13 cellular contexts compared by ENCODE assay signal in genomic region chr19:17795495-17795856, GRCh38. TPM values are rescaled to one million over a fixed set of nuclear protein-coding genes. Genes with fewer than 3 reads are reported as not detected.
A peak's percentile ranks its signal among the peaks of the same experiment; 100 is the strongest.
DNase-seq lines count a peak whose midpoint lies in the region; ATAC-seq, FAIRE-seq and TF ChIP-seq lines count a peak whose summit lies in the region.
"Had no signal": no experiment of that assay in that cellular context is flagged by ENCODE, and none has a peak within 500 bp of the region (broad histone marks: within the 10 kb centered on the region; RNA-seq: fewer than 3 reads in every experiment).

No MANE protein-coding gene starts in this region.

- H3K27ac ChIP-seq in HepG2 (ENCODE audit: extremely low read length, insufficient read depth, low read length) (no peak overlapping the region), adrenal gland (no peak overlapping the region)
- H3K27ac ChIP-seq: tibial artery had no signal

- TF ChIP-seq RAD21 in HepG2 (CRISPR knock-in tag; IDR thresholded peaks at IDR 0.05), result no peak

- H3K27me3 Mint-ChIP-seq in activated T-cell treated with anti-CD3 and anti-CD28 coated beads, Interleukin-2, amount 50 U/mL, for 4 hours (ENCODE audit: low read depth), result peaks cover 7% of the 10 kb centered on the region
- no peaks in the 10 kb centered on the region for H3K27me3 Mint-ChIP-seq in MCF 10A (ENCODE audit: insufficient read depth, unreplicated experiment)
- peaks cover 48% of the 10 kb centered on the region for H3K27me3 Mint-ChIP-seq in type B pancreatic cell

- no peaks in the 10 kb centered on the region for H3K79me2 ChIP-seq in HepG2 (ENCODE audit: insufficient read depth, low read length)

- intact Hi-C loops in MCF 10A (cut with micrococcal nuclease) (no loop called here), HepG2 (cut with micrococcal nuclease; ENCODE audit: unreplicated experiment) (no loop called here), adrenal gland (cut with DNase I) (no loop called here)

- H3K4me1 Mint-ChIP-seq in activated T-cell treated with anti-CD3 and anti-CD28 coated beads, Interleukin-2, amount 50 U/mL, for 4 hours (ENCODE audit: low read depth), result peaks cover 50% of the 10 kb centered on the region
- H3K4me1 Mint-ChIP-seq in MCF 10A (ENCODE audit: insufficient read depth, unreplicated experiment) (peaks cover 18% of the 10 kb centered on the region), type B pancreatic cell (ENCODE audit: unreplicated experiment) (peaks cover 7% of the 10 kb centered on the region)

- POLR2A ChIA-PET in MCF 10A (lab: Yijun Ruan, JAX), result no interaction called here
- POLR2A ChIA-PET in HepG2 (lab: Yijun Ruan, JAX), result interaction anchor here (0.8 to 3.8 kb wide), 9 partner anchors 9 to 429 kb away, joined by 3 to 24 read pairs (median 4); partner anchors contain the start of genes JAK3, MAP1S and RPL18A

- H3K27ac Mint-ChIP-seq in MCF 10A (ENCODE audit: low read depth, unreplicated experiment), result no peak overlapping the region
- no peak overlapping the region for H3K27ac Mint-ChIP-seq in type B pancreatic cell
- H3K27ac Mint-ChIP-seq: activated CD4-positive, alpha-beta memory T cell treated with anti-CD3 and anti-CD28 coated beads, Interleukin-2, amount 10 ng/mL, durations not matched to agents 7 days and 5 days had no signal

- peak overlapping the region; percentile 64 to 79 (median 66) for H3K4me3 ChIP-seq in HepG2 (replicated peaks in 1 of 3; ENCODE audit: insufficient read depth in 1 of 3, low read depth in 2 of 3, low read length in 3 of 3)
- H3K4me3 ChIP-seq in adrenal gland, result no peak overlapping the region

- H3K36me3 ChIP-seq in HepG2 (replicated peaks in 1 of 2; ENCODE audit: control insufficient read depth in 1 of 2, insufficient read depth in 2 of 2, low read length in 2 of 2), result no peaks in the 10 kb centered on the region
- no peaks in the 10 kb centered on the region for H3K36me3 ChIP-seq in adrenal gland (replicated peaks in 1 of 2)
- H3K36me3 ChIP-seq: tibial artery had no signal

- FAIRE-seq in HepG2 (lab: Jason Lieb, UNC), result no peak

- 0% methylated on average over 2 of the region's 14 CpGs for WGBS in HepG2 (ENCODE audit: low lambda C conversion rate)
- 27 to 48% (median 30%) methylated on average over 7 to 14 of the region's 14 CpGs for WGBS in adrenal gland, 4 donors

- no peak overlapping the region for H2AFZ ChIP-seq in HepG2 (ENCODE audit: low read length)

- peak overlapping the region; percentile 70 for H3K9ac ChIP-seq in HepG2 (ENCODE audit: insufficient read depth, low read depth, low read length)

- H3K36me3 Mint-ChIP-seq in activated T-cell treated with anti-CD3 and anti-CD28 coated beads, Interleukin-2, amount 50 U/mL, for 4 hours (ENCODE audit: insufficient read depth), result no peaks in the 10 kb centered on the region
- no peaks in the 10 kb centered on the region for H3K36me3 Mint-ChIP-seq in MCF 10A (ENCODE audit: insufficient read depth, unreplicated experiment)
- H3K36me3 Mint-ChIP-seq in type B pancreatic cell, result no peaks in the 10 kb centered on the region

- H3K9me3 ChIP-seq in HepG2 (ENCODE audit: low read length) (no peaks in the 10 kb centered on the region), adrenal gland (replicated peaks in 1 of 3) (no peaks in the 10 kb centered on the region)
- H3K9me3 ChIP-seq: tibial artery had no signal

- CTCF ChIA-PET in MCF 10A (lab: Yijun Ruan, JAX) (interaction anchor here (0.6 to 3.1 kb wide), 5 partner anchors 11 to 1302 kb away, joined by 3 to 23 read pairs (median 3); no protein-coding TSS in a partner anchor), HepG2 (lab: Yijun Ruan, JAX; ENCODE audit: low intra/inter-chr PET ratio, low total read pairs) (no interaction called here)

- H3K4me3 Mint-ChIP-seq in activated T-cell treated with anti-CD3 and anti-CD28 coated beads, Interleukin-2, amount 50 U/mL, for 4 hours, result peak overlapping the region; percentile 46
- H3K4me3 Mint-ChIP-seq in MCF 10A (ENCODE audit: unreplicated experiment) (peak overlapping the region; percentile 16), type B pancreatic cell (peak overlapping the region; percentile 74)
- H3K4me3 Mint-ChIP-seq: activated CD4-positive, alpha-beta memory T cell treated with anti-CD3 and anti-CD28 coated beads, Interleukin-2, amount 10 ng/mL, durations not matched to agents 7 days and 5 days had no signal

- ATAC-seq in activated T-cell treated with anti-CD3 and anti-CD28 coated beads, Interleukin-2, amount 50 U/mL, for 4 hours, result no peak
- ATAC-seq in HepG2 (no peak), GM21367 (IDR thresholded peaks at IDR 0.05; ENCODE audit: unreplicated experiment) (no peak)

- TF ChIP-seq POLR2A in HepG2 (IDR thresholded peaks at IDR 0.05; ENCODE audit: insufficient read depth in 1 of 2, low read depth in 2 of 2, low read length in 2 of 2) (no peak), adrenal gland (IDR thresholded peaks at IDR 0.05) (no peak)

- H3K9me3 Mint-ChIP-seq in activated T-cell treated with anti-CD3 and anti-CD28 coated beads, Interleukin-2, amount 50 U/mL, for 4 hours, result no peaks in the 10 kb centered on the region
- H3K9me3 Mint-ChIP-seq in MCF 10A (ENCODE audit: unreplicated experiment), result no peaks in the 10 kb centered on the region
- H3K9me3 Mint-ChIP-seq in type B pancreatic cell, result no peaks in the 10 kb centered on the region
- H3K9me3 Mint-ChIP-seq: activated CD4-positive, alpha-beta memory T cell treated with anti-CD3 and anti-CD28 coated beads, Interleukin-2, amount 10 ng/mL, durations not matched to agents 7 days and 5 days had no signal

- in situ Hi-C loops in HepG2 (cut with HindIII; ENCODE audit: extremely low pct_ligation_motif_present, low pct_unique_long_range_greater_than_20kb), result loop anchor here (5.0 kb wide), 1 partner anchor 52 kb away; the partner anchor contains the start of gene JAK3

- TF ChIP-seq EP300 in HepG2 (IDR thresholded peaks at IDR 0.05; ENCODE audit: low read depth in 2 of 2, low read length in 2 of 2) (no peak), HepG2 (CRISPR knock-in tag; IDR thresholded peaks at IDR 0.05; ENCODE audit: borderline replicate concordance) (no peak)

- DNase-seq in activated T-cell treated with anti-CD3 and anti-CD28 coated beads, Interleukin-2, amount 50 U/mL, for 4 hours, result no peak
- DNase-seq in activated T-cell treated with anti-CD3 and anti-CD28 coated beads for 4 hours, result no peak
- no peak for DNase-seq in MCF 10A (ENCODE audit: unreplicated experiment)
- DNase-seq in HepG2 (ENCODE audit: low spot score), result no peak
- no peak for DNase-seq in type B pancreatic cell (ENCODE audit: extremely low spot score, unreplicated experiment)
- no peak for DNase-seq in adrenal gland
- DNase-seq in NCI-H2029 treated with DMSO at 0.1 percent for 48 hours (lab: John Stamatoyannopoulos, UW), result no peak
- DNase-seq: activated CD4-positive, alpha-beta memory T cell treated with anti-CD3 and anti-CD28 coated beads, Interleukin-2, amount 10 ng/mL, durations not matched to agents 7 days and 5 days; NCI-H187 treated with DMSO at 0.1 percent for 48 hours; retina; tibial artery had no signal

- BruUV-seq in MCF 10A (replicated peaks; lab: Mats Ljungman, UMichigan) (no TSS peak), HepG2 (replicated peaks; lab: Mats Ljungman, UMichigan) (no TSS peak)

- no peak for TF ChIP-seq CTCF in MCF 10A (IDR thresholded peaks at IDR 0.05; ENCODE audit: unreplicated experiment)
- no peak for TF ChIP-seq CTCF in HepG2 (CRISPR knock-in tag; IDR thresholded peaks at IDR 0.05)
- TF ChIP-seq CTCF in type B pancreatic cell (conservative IDR thresholded peaks at IDR 0.05), result no peak
- TF ChIP-seq CTCF in adrenal gland (IDR thresholded peaks at IDR 0.05), result no peak

- peaks cover 0 to 15% of the 10 kb centered on the region in 2 experiments; a peak in 1 of 5 replicates for H3K27me3 ChIP-seq in HepG2 (ENCODE audit: control insufficient read depth in 1 of 2, insufficient read depth in 2 of 2, low read length in 2 of 2)
- H3K27me3 ChIP-seq in adrenal gland, result peaks cover 36% of the 10 kb centered on the region

- no peaks in the 10 kb centered on the region for H4K20me1 ChIP-seq in HepG2 (ENCODE audit: insufficient read depth, low read length)

- peak overlapping the region; percentile 75 for H3K4me2 ChIP-seq in HepG2 (ENCODE audit: low read depth, low read length)

- H3K4me1 ChIP-seq in HepG2 (ENCODE audit: insufficient read depth, low read length) (peaks cover 55% of the 10 kb centered on the region), adrenal gland (replicated peaks in 1 of 2) (no peaks in the 10 kb centered on the region)

RNA-seq across cellular contexts. Expression of gene B3GNT3, which starts 0.5 kb away (rescaled TPM):
- total RNA-seq in activated T-cell treated with anti-CD3 and anti-CD28 coated beads, Interleukin-2, amount 50 U/mL, for 4 hours, result under 1 TPM; 0.38 to 0.52 (median 0.45) TPM
- total RNA-seq in MCF 10A (2022), result 0.40 and 0.49 TPM in 2 replicates
- 0.48 and 0.86 TPM in 2 replicates for total RNA-seq in HepG2 (2016; rRNA removed; fragmentation: Illumina TruSeq; extraction: Trizol)
- 0.18 and 0.40 TPM in 2 replicates for total RNA-seq in HepG2 (2016; cell fraction: cytosol; rRNA removed; fragmentation: Illumina TruSeq; extraction: Trizol; ENCODE audit: low read depth)
- total RNA-seq in HepG2 (2016; cell fraction: insoluble cytoplasmic fraction; rRNA removed; fragmentation: Illumina TruSeq; extraction: Trizol), result 0.36 and 1.2 TPM in 2 replicates
- total RNA-seq in HepG2 (2016; cell fraction: membrane; rRNA removed; fragmentation: Illumina TruSeq; extraction: Trizol), result 0.38 and 0.43 TPM in 2 replicates
- 1.0 and 1.3 TPM in 2 replicates for total RNA-seq in HepG2 (2016; cell fraction: nucleus; rRNA removed; fragmentation: Illumina TruSeq; extraction: Trizol)
- polyA plus RNA-seq in HepG2 (2011; rRNA removed), result 4.0 and 8.6 TPM in 2 replicates
- 4.2 and 6.3 TPM in 2 replicates for polyA plus RNA-seq in HepG2 (2011; cell fraction: cytosol; rRNA removed)
- 3.5 and 4.5 TPM in 2 replicates for polyA plus RNA-seq in HepG2 (2011; cell fraction: nucleus; rRNA removed)
- 9.1 and 10.5 TPM in 2 replicates for polyA plus RNA-seq in HepG2 (2012)
- polyA plus RNA-seq in HepG2 (2016; cell fraction: cytosol; fragmentation: Illumina TruSeq; extraction: Trizol; ENCODE audit: low read depth), result 0.10 and 0.18 TPM in 2 replicates
- polyA plus RNA-seq in HepG2 (2016; cell fraction: insoluble cytoplasmic fraction; fragmentation: Illumina TruSeq; extraction: Trizol; ENCODE audit: low read depth), result 0.61 and 0.62 TPM in 2 replicates
- polyA plus RNA-seq in HepG2 (2016; cell fraction: membrane; fragmentation: Illumina TruSeq; extraction: Trizol; ENCODE audit: low read depth), result 0.29 and 0.35 TPM in 2 replicates
- 1.8 and 2.3 TPM in 2 replicates for polyA plus RNA-seq in HepG2 (2016; cell fraction: nucleus; fragmentation: Illumina TruSeq; extraction: Trizol; ENCODE audit: insufficient read depth, low read depth)
- polyA minus RNA-seq in HepG2 (2011; rRNA and poly(A)+ RNA removed; ENCODE audit: low replicate concordance), result 2.7 and 11.1 TPM in 2 replicates
- 3.0 and 4.7 TPM in 2 replicates for polyA minus RNA-seq in HepG2 (2011; cell fraction: cytosol; rRNA and poly(A)+ RNA removed)
- 1.8 and 3.1 TPM in 2 replicates for polyA minus RNA-seq in HepG2 (2011; cell fraction: nucleus; rRNA and poly(A)+ RNA removed)
- total RNA-seq in type B pancreatic cell (ENCODE audit: low replicate concordance), result 12.3 and 22.6 TPM in 2 replicates
- total RNA-seq in adrenal gland, result under 1 TPM in 1 of 8 donors, not detected in 7; 0.39 TPM
- under 1 TPM in 1 of 3 donors, not detected in 2; 0.03 TPM for polyA plus RNA-seq in adrenal gland
- total RNA-seq: activated CD4-positive, alpha-beta memory T cell treated with anti-CD3 and anti-CD28 coated beads, Interleukin-2, amount 10 ng/mL, durations not matched to agents 7 days and 5 days had no signal
- polyA plus RNA-seq: AG04450 had no signal

RNA-seq across cellular contexts. Expression of gene INSL3, which starts 25.8 kb away (rescaled TPM):
- 1 to 10 TPM; 8.1 to 9.4 (median 9.1) TPM for total RNA-seq in activated T-cell treated with anti-CD3 and anti-CD28 coated beads, Interleukin-2, amount 50 U/mL, for 4 hours
- total RNA-seq in MCF 10A (2022), result not detected in 2 replicates
- not detected in 2 replicates for total RNA-seq in HepG2 (2016; rRNA removed; fragmentation: Illumina TruSeq; extraction: Trizol)
- total RNA-seq in HepG2 (2016; cell fraction: cytosol; rRNA removed; fragmentation: Illumina TruSeq; extraction: Trizol; ENCODE audit: low read depth), result not detected in 2 replicates
- total RNA-seq in HepG2 (2016; cell fraction: insoluble cytoplasmic fraction; rRNA removed; fragmentation: Illumina TruSeq; extraction: Trizol), result not detected in 2 replicates
- total RNA-seq in HepG2 (2016; cell fraction: membrane; rRNA removed; fragmentation: Illumina TruSeq; extraction: Trizol), result not detected in 2 replicates
- not detected in 2 replicates for total RNA-seq in HepG2 (2016; cell fraction: nucleus; rRNA removed; fragmentation: Illumina TruSeq; extraction: Trizol)
- polyA plus RNA-seq in HepG2 (2011; rRNA removed), result 0.30 and 0.44 TPM in 2 replicates
- polyA plus RNA-seq in HepG2 (2011; cell fraction: cytosol; rRNA removed), result 0.21 TPM in 1 of 2 replicates, not detected in the other
- polyA plus RNA-seq in HepG2 (2011; cell fraction: nucleus; rRNA removed), result 1.2 and 1.5 TPM in 2 replicates
- polyA plus RNA-seq in HepG2 (2012), result 0.23 and 0.35 TPM in 2 replicates
- polyA plus RNA-seq in HepG2 (2016; cell fraction: cytosol; fragmentation: Illumina TruSeq; extraction: Trizol; ENCODE audit: low read depth), result not detected in 2 replicates
- polyA plus RNA-seq in HepG2 (2016; cell fraction: insoluble cytoplasmic fraction; fragmentation: Illumina TruSeq; extraction: Trizol; ENCODE audit: low read depth), result not detected in 2 replicates
- not detected in 2 replicates for polyA plus RNA-seq in HepG2 (2016; cell fraction: membrane; fragmentation: Illumina TruSeq; extraction: Trizol; ENCODE audit: low read depth)
- polyA plus RNA-seq in HepG2 (2016; cell fraction: nucleus; fragmentation: Illumina TruSeq; extraction: Trizol; ENCODE audit: insufficient read depth, low read depth), result not detected in 2 replicates
- polyA minus RNA-seq in HepG2 (2011; rRNA and poly(A)+ RNA removed; ENCODE audit: low replicate concordance), result 0.88 TPM in 1 of 2 replicates, not detected in the other
- not detected in 2 replicates for polyA minus RNA-seq in HepG2 (2011; cell fraction: cytosol; rRNA and poly(A)+ RNA removed)
- not detected in 2 replicates for polyA minus RNA-seq in HepG2 (2011; cell fraction: nucleus; rRNA and poly(A)+ RNA removed)
- not detected in 2 replicates for total RNA-seq in type B pancreatic cell (ENCODE audit: low replicate concordance)
- under 1 TPM in 1 of 8 donors, not detected in 7; 0.29 TPM for total RNA-seq in adrenal gland
- polyA plus RNA-seq in adrenal gland, result under 1 TPM in 2 of 3 donors, not detected in 1; 0.27 to 0.40 TPM
- polyA plus RNA-seq: AG04450 had no signal

RNA-seq across cellular contexts. Expression of gene FCHO1, which starts 44.2 kb away (rescaled TPM):
- 10 to 100 TPM; 53.0 to 60.4 (median 56.2) TPM for total RNA-seq in activated T-cell treated with anti-CD3 and anti-CD28 coated beads, Interleukin-2, amount 50 U/mL, for 4 hours
- total RNA-seq in MCF 10A (2022) (0.10 and 0.23 TPM in 2 replicates), HepG2 (2016; rRNA removed; fragmentation: Illumina TruSeq; extraction: Trizol) (1.2 and 1.3 TPM in 2 replicates), type B pancreatic cell (ENCODE audit: low replicate concordance) (2.5 and 4.4 TPM in 2 replicates), adrenal gland (1 to 10 TPM in 7 of 8 donors, under 1 TPM in 1; 0.91 to 7.1 (median 3.4) TPM)
- total RNA-seq in HepG2 (2016; cell fraction: cytosol; rRNA removed; fragmentation: Illumina TruSeq; extraction: Trizol; ENCODE audit: low read depth), result 0.18 and 1.7 TPM in 2 replicates
- total RNA-seq in HepG2 (2016; cell fraction: insoluble cytoplasmic fraction; rRNA removed; fragmentation: Illumina TruSeq; extraction: Trizol), result 0.45 and 2.3 TPM in 2 replicates
- total RNA-seq in HepG2 (2016; cell fraction: membrane; rRNA removed; fragmentation: Illumina TruSeq; extraction: Trizol), result 1.4 TPM in 2 replicates
- 1.6 and 3.1 TPM in 2 replicates for total RNA-seq in HepG2 (2016; cell fraction: nucleus; rRNA removed; fragmentation: Illumina TruSeq; extraction: Trizol)
- polyA plus RNA-seq in HepG2 (2011; rRNA removed) (2.5 and 3.1 TPM in 2 replicates), adrenal gland (1 to 10 TPM in 2 of 3 donors, under 1 TPM in 1; 0.98 to 6.2 (median 2.0) TPM)
- polyA plus RNA-seq in HepG2 (2011; cell fraction: cytosol; rRNA removed), result 0.95 and 1.5 TPM in 2 replicates
- 23.2 and 28.6 TPM in 2 replicates for polyA plus RNA-seq in HepG2 (2011; cell fraction: nucleus; rRNA removed)
- polyA plus RNA-seq in HepG2 (2012), result 4.3 and 5.3 TPM in 2 replicates
- polyA plus RNA-seq in HepG2 (2016; cell fraction: cytosol; fragmentation: Illumina TruSeq; extraction: Trizol; ENCODE audit: low read depth), result 0.75 and 1.1 TPM in 2 replicates
- polyA plus RNA-seq in HepG2 (2016; cell fraction: insoluble cytoplasmic fraction; fragmentation: Illumina TruSeq; extraction: Trizol; ENCODE audit: low read depth), result 0.76 and 2.0 TPM in 2 replicates
- polyA plus RNA-seq in HepG2 (2016; cell fraction: membrane; fragmentation: Illumina TruSeq; extraction: Trizol; ENCODE audit: low read depth), result 0.88 and 1.4 TPM in 2 replicates
- polyA plus RNA-seq in HepG2 (2016; cell fraction: nucleus; fragmentation: Illumina TruSeq; extraction: Trizol; ENCODE audit: insufficient read depth, low read depth), result 4.8 and 5.1 TPM in 2 replicates
- polyA minus RNA-seq in HepG2 (2011; rRNA and poly(A)+ RNA removed; ENCODE audit: low replicate concordance), result 1.3 and 16.7 TPM in 2 replicates
- 2.5 and 4.6 TPM in 2 replicates for polyA minus RNA-seq in HepG2 (2011; cell fraction: cytosol; rRNA and poly(A)+ RNA removed)
- 20.1 and 21.3 TPM in 2 replicates for polyA minus RNA-seq in HepG2 (2011; cell fraction: nucleus; rRNA and poly(A)+ RNA removed)

RNA-seq across cellular contexts. Expression of gene JAK3, which starts 52.3 kb away (rescaled TPM):
- total RNA-seq in activated T-cell treated with anti-CD3 and anti-CD28 coated beads, Interleukin-2, amount 50 U/mL, for 4 hours, result 100 to 1,000 TPM; 181 to 220 (median 189) TPM
- total RNA-seq in MCF 10A (2022), result not detected in 2 replicates
- 2.8 and 3.4 TPM in 2 replicates for total RNA-seq in HepG2 (2016; rRNA removed; fragmentation: Illumina TruSeq; extraction: Trizol)
- 1.2 and 1.3 TPM in 2 replicates for total RNA-seq in HepG2 (2016; cell fraction: cytosol; rRNA removed; fragmentation: Illumina TruSeq; extraction: Trizol; ENCODE audit: low read depth)
- total RNA-seq in HepG2 (2016; cell fraction: insoluble cytoplasmic fraction; rRNA removed; fragmentation: Illumina TruSeq; extraction: Trizol), result 2.5 and 3.4 TPM in 2 replicates
- 0.72 and 1.3 TPM in 2 replicates for total RNA-seq in HepG2 (2016; cell fraction: membrane; rRNA removed; fragmentation: Illumina TruSeq; extraction: Trizol)
- 4.4 and 4.8 TPM in 2 replicates for total RNA-seq in HepG2 (2016; cell fraction: nucleus; rRNA removed; fragmentation: Illumina TruSeq; extraction: Trizol)
- 18.6 and 30.1 TPM in 2 replicates for polyA plus RNA-seq in HepG2 (2011; rRNA removed)
- polyA plus RNA-seq in HepG2 (2011; cell fraction: cytosol; rRNA removed), result 8.8 and 10.2 TPM in 2 replicates
- polyA plus RNA-seq in HepG2 (2011; cell fraction: nucleus; rRNA removed), result 106 and 107 TPM in 2 replicates
- 6.1 and 10.2 TPM in 2 replicates for polyA plus RNA-seq in HepG2 (2012)
- 0.15 and 0.17 TPM in 2 replicates for polyA plus RNA-seq in HepG2 (2016; cell fraction: cytosol; fragmentation: Illumina TruSeq; extraction: Trizol; ENCODE audit: low read depth)
- polyA plus RNA-seq in HepG2 (2016; cell fraction: insoluble cytoplasmic fraction; fragmentation: Illumina TruSeq; extraction: Trizol; ENCODE audit: low read depth), result 1.3 and 1.7 TPM in 2 replicates
- polyA plus RNA-seq in HepG2 (2016; cell fraction: membrane; fragmentation: Illumina TruSeq; extraction: Trizol; ENCODE audit: low read depth), result 0.35 and 0.45 TPM in 2 replicates
- 10.2 and 12.3 TPM in 2 replicates for polyA plus RNA-seq in HepG2 (2016; cell fraction: nucleus; fragmentation: Illumina TruSeq; extraction: Trizol; ENCODE audit: insufficient read depth, low read depth)
- polyA minus RNA-seq in HepG2 (2011; rRNA and poly(A)+ RNA removed; ENCODE audit: low replicate concordance), result 1.7 and 37.2 TPM in 2 replicates
- polyA minus RNA-seq in HepG2 (2011; cell fraction: cytosol; rRNA and poly(A)+ RNA removed), result 13.1 and 19.0 TPM in 2 replicates
- polyA minus RNA-seq in HepG2 (2011; cell fraction: nucleus; rRNA and poly(A)+ RNA removed), result 23.9 and 29.3 TPM in 2 replicates
- 1.4 and 4.3 TPM in 2 replicates for total RNA-seq in type B pancreatic cell (ENCODE audit: low replicate concordance)
- total RNA-seq in adrenal gland, result 10 to 100 TPM in 3 of 8 donors, 1 to 10 TPM in 5; 1.8 to 15.5 (median 9.1) TPM
- polyA plus RNA-seq in adrenal gland, result 10 to 100 TPM in 1 of 3 donors, 1 to 10 TPM in 2; 2.1 to 11.3 (median 6.9) TPM

Comparison
In these comparisons a context has a peak if more than half of its experiments do, and no peak if none do; other contexts are left out.
1. H3K4me3 Mint-ChIP-seq: peak in every context shown above with its lines; median percentile 74 in type B pancreatic cell; 46 in activated T-cell treated with anti-CD3 and anti-CD28 coated beads, Interleukin-2, amount 50 U/mL, for 4 hours; 16 in MCF 10A.
2. H3K4me3 ChIP-seq: peak in HepG2 (3 of 3); none in adrenal gland (0 of 4).
3. RNA of gene FCHO1, which starts 44.2 kb away (total RNA-seq): 53.0 to 60.4 TPM in activated T-cell treated with anti-CD3 and anti-CD28 coated beads, Interleukin-2, amount 50 U/mL, for 4 hours; 2.5 to 4.4 TPM in type B pancreatic cell, 0.91 to 7.1 TPM in adrenal gland, 0.18 to 3.1 TPM in HepG2 and 0.10 to 0.23 TPM in MCF 10A; every median in the first group is over 4 times any median in the second.